Comparison of ENCODE assay signal across 1 cellular context in genomic region chr9:131043097-131043496, GRCh38.
A peak's percentile ranks its signal among the peaks of the same experiment; 100 is the strongest.
TF ChIP-seq lines count a peak whose summit lies in the region.

No MANE protein-coding gene starts in this region.

TF ChIP-seq in GM12878, 131 proteins besides CTCF, POLR2A, EP300 and RAD21:
- no peak for TF ChIP-seq MAX (IDR thresholded peaks at IDR 0.05; ENCODE audit: low read depth, low read length)
- no peak for TF ChIP-seq TBL1XR1 (IDR thresholded peaks at IDR 0.05; ENCODE audit: low read depth, low read length)
- TF ChIP-seq CBFB (IDR thresholded peaks at IDR 0.05; ENCODE audit: low read depth), result no peak
- TF ChIP-seq MLLT1 (IDR thresholded peaks at IDR 0.05), result peak; percentile 18; the same call in 1 of the 2 replicates
- no peak for TF ChIP-seq TARDBP (IDR thresholded peaks at IDR 0.05; ENCODE audit: borderline replicate concordance)
